1 cellular context compared by ENCODE assay signal in genomic region chr20:45128066-45128465, GRCh38.
TF ChIP-seq lines count a peak whose summit lies in the region.

No MANE protein-coding gene starts in this region.

TF ChIP-seq in HepG2, 621 proteins besides CTCF, POLR2A, EP300 and RAD21:
- peak; percentile 29; the same call in 1 of the 2 replicates for TF ChIP-seq MAFF (IDR thresholded peaks at IDR 0.05; ENCODE audit: low read depth, low read length)
- no peak for TF ChIP-seq LRRFIP1 (CRISPR knock-in tag; conservative IDR thresholded peaks at IDR 0.05)
- TF ChIP-seq HDAC1 (CRISPR knock-in tag; IDR thresholded peaks at IDR 0.05), result no peak
- no peak for TF ChIP-seq POLR2AphosphoS5 (IDR thresholded peaks at IDR 0.05; ENCODE audit: low read depth, low read length)
- peak; percentile 28 to 44; a peak in 2 of 4 replicates for TF ChIP-seq MAFK (conservative IDR thresholded peaks at IDR 0.05 in 1 of 2, IDR thresholded peaks at IDR 0.05 in 1 of 2; ENCODE audit: low read length in 2 of 2)
- TF ChIP-seq MTF1 (CRISPR knock-in tag; IDR thresholded peaks at IDR 0.05), result no peak
